ENCODE assay signal across 16 cellular contexts in the genomic region with DNA sequence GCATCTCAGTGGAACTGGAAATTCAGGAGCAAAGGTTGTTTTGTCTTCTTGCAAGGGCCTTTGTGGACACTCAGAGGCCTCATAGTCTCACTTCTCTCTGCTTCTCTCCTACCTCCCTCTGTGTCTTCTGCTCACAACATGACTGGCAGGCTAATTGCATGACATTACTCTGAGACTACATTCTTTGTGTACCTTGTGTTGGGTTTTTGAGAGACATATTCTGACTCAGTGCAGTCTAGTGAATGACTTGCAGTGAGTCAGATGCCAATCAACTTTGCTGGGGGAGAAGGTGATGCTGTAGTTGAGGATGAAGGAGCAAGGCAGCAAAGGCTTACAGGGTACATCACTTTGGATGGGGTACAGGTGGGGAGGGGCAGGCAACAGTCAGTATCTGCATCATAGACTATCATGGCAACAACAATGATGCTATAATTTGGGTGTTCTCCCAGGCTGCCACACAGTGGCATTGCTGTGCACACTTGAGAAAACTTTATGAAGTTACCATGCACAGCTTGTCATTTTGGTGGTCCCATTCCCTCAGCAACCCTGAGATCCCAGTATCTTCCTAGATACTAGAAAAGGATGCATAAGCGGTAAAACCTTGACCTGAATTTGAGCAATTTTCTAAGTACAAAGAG.
DNase-seq lines count a peak whose midpoint lies in the region; ATAC-seq and TF ChIP-seq lines count a peak whose summit lies in the region.
"Had no signal": no experiment of that assay in that cellular context is flagged by ENCODE, and none has a peak within 500 bp of the region (broad histone marks: within the 10 kb centered on the region; RNA-seq: fewer than 3 reads in every experiment).

No MANE protein-coding gene starts in this region.

- peaks cover 6% of the 10 kb centered on the region for H3K27me3 Mint-ChIP-seq in HFFc6 (ENCODE audit: insufficient read depth)
- H3K27me3 Mint-ChIP-seq: naive B cell had no signal

- H3K36me3 Mint-ChIP-seq in HFFc6 (ENCODE audit: low read depth), result peaks cover 7% of the 10 kb centered on the region; the same call in 1 of the 2 replicates
- H3K36me3 Mint-ChIP-seq: brain had no signal

- peaks cover 20% of the 10 kb centered on the region for H3K4me1 Mint-ChIP-seq in HFFc6 (ENCODE audit: low read depth)
- H3K4me1 Mint-ChIP-seq: brain, naive B cell had no signal

- DNase-seq in Daoy (ENCODE audit: low read depth) (peak; percentile 36), HFFc6 (peak; percentile 19), RKO (ENCODE audit: low spot score) (peak; percentile 90), glomerular visceral epithelial cell (ENCODE audit: extremely low spot score) (peak; percentile 11), mucosa of gallbladder (ENCODE audit: low spot score) (no peak), NCI-H510A treated with DMSO at 0.1 percent for 48 hours (lab: John Stamatoyannopoulos, UW) (no peak), left cardiac atrium (no peak)
- DNase-seq: activated CD4-positive, CD25-positive, alpha-beta regulatory T cell; activated naive CD4-positive, alpha-beta T cell treated with anti-CD3 and anti-CD28 coated beads for 36 hours; BE2C; naive B cell; NCI-H1436; NK-92 treated with Interleukin-12 subunit alpha and Interleukin-12 subunit beta, amount 100 ng/mL, for 24 hours had no signal

- no peaks in the 10 kb centered on the region; the same call in 1 of the 2 replicates for H3K9me3 Mint-ChIP-seq in HFFc6

- no peak overlapping the region for H3K4me3 Mint-ChIP-seq in HFFc6
- H3K4me3 Mint-ChIP-seq: activated naive CD4-positive, alpha-beta T cell treated with anti-CD3 and anti-CD28 coated beads for 36 hours; brain; naive B cell had no signal

- no peak overlapping the region for H3K27ac Mint-ChIP-seq in HFFc6
- H3K27ac Mint-ChIP-seq: activated naive CD4-positive, alpha-beta T cell treated with anti-CD3 and anti-CD28 coated beads for 36 hours; brain; progenitor cell of endocrine pancreas had no signal

- TF ChIP-seq CTCF in HFFc6 (IDR thresholded peaks at IDR 0.05), result no peak

- intact Hi-C loops in left cardiac atrium (cut with DNase I), result no loop called here

- ATAC-seq in left cardiac atrium, result no peak
- ATAC-seq: K562 had no signal

Comparison
In these comparisons a context has a peak if more than half of its experiments do, and no peak if none do; other contexts are left out.
1. DNase-seq: peak in Daoy (single experiment), HFFc6 (single experiment), RKO (single experiment) and glomerular visceral epithelial cell (single experiment); none in mucosa of gallbladder (single experiment), NCI-H510A treated with DMSO at 0.1 percent for 48 hours (single experiment) and left cardiac atrium (single experiment).